Comparison of ENCODE assay signal across 8 cellular contexts in the genomic region with DNA sequence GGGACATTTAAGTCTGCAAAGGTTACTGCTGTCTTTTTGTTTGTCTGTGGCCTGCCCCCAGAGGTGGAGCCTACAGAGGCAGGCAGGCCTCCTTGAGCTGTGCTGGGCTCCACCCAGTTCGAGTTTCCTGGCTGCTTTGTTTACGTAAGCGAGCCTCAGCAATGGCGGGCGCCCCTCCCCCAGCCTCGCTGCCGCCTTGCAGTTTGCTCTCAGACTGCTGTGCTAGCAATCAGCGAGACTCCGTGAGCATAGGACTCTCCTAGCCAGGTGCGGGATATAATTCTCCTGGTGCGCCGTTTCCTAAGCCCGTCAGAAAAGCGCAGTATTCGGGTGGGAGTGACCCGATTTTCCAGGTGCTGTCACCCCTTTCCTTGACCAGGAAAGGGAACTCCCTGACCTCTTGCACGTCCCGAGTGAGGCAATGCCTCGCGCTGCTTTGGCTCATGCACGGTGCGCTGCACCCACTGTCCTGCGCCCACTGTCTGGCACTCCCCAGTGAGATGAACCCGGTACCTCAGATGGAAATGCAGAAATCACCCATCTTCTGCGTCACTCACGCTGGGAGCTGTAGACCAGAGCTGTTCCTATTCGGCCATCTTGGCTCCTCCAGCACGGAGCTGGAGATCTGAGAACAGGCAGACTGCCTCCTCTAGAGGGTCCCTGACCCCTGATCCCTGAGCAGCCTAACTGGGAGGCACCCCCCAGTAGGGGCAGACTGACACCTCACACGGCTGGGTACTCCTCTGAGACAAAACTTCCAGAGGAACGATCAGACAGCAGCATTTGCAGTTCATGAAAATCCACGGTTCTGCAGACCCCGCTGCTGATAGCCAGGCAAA.
DNase-seq lines count a peak whose midpoint lies in the region; ATAC-seq and TF ChIP-seq lines count a peak whose summit lies in the region.
"Not testable (repeated sequence)": the region's sequence is repeated elsewhere in the genome, so short reads cannot be mapped to it uniquely, and the experiment has no call there.

No MANE protein-coding gene starts in this region.

- peaks cover 11% of the 10 kb centered on the region for H3K9me3 Mint-ChIP-seq in activated CD4-positive, alpha-beta T cell treated with anti-CD3 and anti-CD28 coated beads for 36 hours (ENCODE audit: low read depth)
- H3K9me3 Mint-ChIP-seq in type B pancreatic cell: not testable (repeated sequence)

- not testable (repeated sequence) for H3K79me2 ChIP-seq in KMS-11 (ENCODE audit: insufficient read depth, low read depth)

- POLR2A ChIA-PET in activated CD4-positive, alpha-beta T cell treated with anti-CD3 and anti-CD28 coated beads for 36 hours (lab: Charles Lee): not testable (repeated sequence)

- H3K36me3 ChIP-seq in KMS-11 (ENCODE audit: insufficient read depth); NT2/D1 (ENCODE audit: insufficient read depth, insufficient read length, low read length); iPS-20b (ENCODE audit: insufficient read depth, low read depth, low read length); neuron (ENCODE audit: insufficient read depth, low read length): not testable (repeated sequence)

- H3K4me1 Mint-ChIP-seq in activated CD4-positive, alpha-beta T cell treated with anti-CD3 and anti-CD28 coated beads for 36 hours; type B pancreatic cell (ENCODE audit: unreplicated experiment): not testable (repeated sequence)

- H4K20me1 ChIP-seq in KMS-11 (ENCODE audit: insufficient read depth): not testable (repeated sequence)

- DNase-seq in Daoy (ENCODE audit: low read depth) (peak; percentile 30), NT2/D1 (ENCODE audit: low read depth, low spot score) (peak; percentile 70), type B pancreatic cell (ENCODE audit: extremely low spot score, unreplicated experiment) (peak; percentile 50)
- peak; percentile 10 for DNase-seq in activated CD4-positive, alpha-beta T cell treated with anti-CD3 and anti-CD28 coated beads for 36 hours
- DNase-seq in epithelial cell of proximal tubule (ENCODE audit: low read depth): not testable (repeated sequence)

- H3K27ac Mint-ChIP-seq in activated CD4-positive, alpha-beta T cell treated with anti-CD3 and anti-CD28 coated beads for 36 hours: not testable (repeated sequence)
- peak overlapping the region; percentile 71 for H3K27ac Mint-ChIP-seq in type B pancreatic cell

- not testable (repeated sequence) for ATAC-seq in activated CD4-positive, alpha-beta T cell treated with anti-CD3 and anti-CD28 coated beads for 36 hours

- TF ChIP-seq CTCF in KMS-11 (conservative IDR thresholded peaks at IDR 0.05; ENCODE audit: low read depth, low read length); epithelial cell of proximal tubule (conservative IDR thresholded peaks at IDR 0.05; ENCODE audit: low read depth, low read length); type B pancreatic cell (conservative IDR thresholded peaks at IDR 0.05): not testable (repeated sequence)

- intact Hi-C loops in activated CD4-positive, alpha-beta T cell treated with anti-CD3 and anti-CD28 coated beads for 36 hours (cut with DNase I, micrococcal nuclease): not testable (repeated sequence)

- H3K27me3 ChIP-seq in KMS-11 (ENCODE audit: insufficient read depth, low read depth); NT2/D1 (ENCODE audit: insufficient read depth, insufficient read length); iPS-20b (ENCODE audit: insufficient read depth, low read length); neuron (ENCODE audit: insufficient read depth, low read length): not testable (repeated sequence)

- peaks cover 24% of the 10 kb centered on the region for H3K9me3 ChIP-seq in NT2/D1 (ENCODE audit: insufficient read depth, low read length)
- H3K9me3 ChIP-seq in iPS-20b (ENCODE audit: insufficient read depth, low read depth, low read length); neuron (ENCODE audit: low read length): not testable (repeated sequence)

- H3K9ac ChIP-seq in KMS-11: not testable (repeated sequence)
- H3K9ac ChIP-seq in NT2/D1 (ENCODE audit: insufficient read length, low read depth): peak overlapping the region; percentile 44
- peak overlapping the region; percentile 45; the same call in 1 of the 2 replicates for H3K9ac ChIP-seq in iPS-20b (ENCODE audit: low read depth, low read length)

- peak overlapping the region; percentile 10; the same call in 1 of the 2 replicates for H2AFZ ChIP-seq in KMS-11 (ENCODE audit: low read depth)
- H2AFZ ChIP-seq in neuron (ENCODE audit: low read depth, low read length): not testable (repeated sequence)

- H3K27ac ChIP-seq in KMS-11: not testable (repeated sequence)
- peak overlapping the region; percentile 65 for H3K27ac ChIP-seq in iPS-20b (ENCODE audit: low read length)

- H3K36me3 Mint-ChIP-seq in activated CD4-positive, alpha-beta T cell treated with anti-CD3 and anti-CD28 coated beads for 36 hours (ENCODE audit: low read depth); type B pancreatic cell: not testable (repeated sequence)

- not testable (repeated sequence) for H3K4me1 ChIP-seq in KMS-11 (ENCODE audit: low read depth, poor library complexity, severe bottlenecking); NT2/D1 (ENCODE audit: insufficient read depth, insufficient read length); iPS-20b (ENCODE audit: insufficient read depth, low read length); neuron (ENCODE audit: insufficient read depth, low read length)

- CTCF ChIA-PET in activated CD4-positive, alpha-beta T cell treated with anti-CD3 and anti-CD28 coated beads for 36 hours (lab: Charles Lee): not testable (repeated sequence)

- H3K4me3 ChIP-seq in KMS-11 (IDR thresholded peaks at IDR 0.05; ENCODE audit: insufficient read depth, low read depth, low read length): not testable (repeated sequence)
- H3K4me3 ChIP-seq in NT2/D1 (ENCODE audit: insufficient read length, low read depth): peak overlapping the region; percentile 33
- H3K4me3 ChIP-seq in epithelial cell of proximal tubule (ENCODE audit: low read depth, low read length): peak overlapping the region; percentile 30
- peak overlapping the region; percentile 53 for H3K4me3 ChIP-seq in iPS-20b (ENCODE audit: low read length)
- peak overlapping the region; percentile 42 for H3K4me3 ChIP-seq in neuron (ENCODE audit: low read length)

- not testable (repeated sequence) for H3K4me3 Mint-ChIP-seq in activated CD4-positive, alpha-beta T cell treated with anti-CD3 and anti-CD28 coated beads for 36 hours
- H3K4me3 Mint-ChIP-seq in type B pancreatic cell: peak overlapping the region; percentile 84

- H3K4me2 ChIP-seq in KMS-11: not testable (repeated sequence)

- not testable (repeated sequence) for H3K27me3 Mint-ChIP-seq in activated CD4-positive, alpha-beta T cell treated with anti-CD3 and anti-CD28 coated beads for 36 hours; type B pancreatic cell
